Comparison of ENCODE assay signal across 1 cellular context in genomic region chr21:39349211-39350093, GRCh38.
TF ChIP-seq lines count a peak whose summit lies in the region.

No MANE protein-coding gene starts in this region.

TF ChIP-seq in GM12878, 131 proteins besides CTCF, POLR2A, EP300 and RAD21 (continued from another document):
- TF ChIP-seq RELB (IDR thresholded peaks at IDR 0.05; ENCODE audit: low read depth) (peak; percentile 53; the same call in 1 of the 2 replicates), POLR2AphosphoS5 (IDR thresholded peaks at IDR 0.05; ENCODE audit: low read length) (peak; percentile 91), CREM (IDR thresholded peaks at IDR 0.05; ENCODE audit: low read depth) (peak; percentile 92), MTA2 (IDR thresholded peaks at IDR 0.05; ENCODE audit: low read depth) (peak; percentile 15; the same call in 1 of the 2 replicates), YY1 (IDR thresholded peaks at IDR 0.05; ENCODE audit: low read depth, low read length) (peak; percentile 73; the same call in 1 of the 2 replicates), HDGF (IDR thresholded peaks at IDR 0.05) (peak; percentile 55; the same call in 1 of the 2 replicates), E2F8 (IDR thresholded peaks at IDR 0.05; ENCODE audit: low read depth, partially characterized antibody) (no peak)
- TF ChIP-seq, protein P1, sequence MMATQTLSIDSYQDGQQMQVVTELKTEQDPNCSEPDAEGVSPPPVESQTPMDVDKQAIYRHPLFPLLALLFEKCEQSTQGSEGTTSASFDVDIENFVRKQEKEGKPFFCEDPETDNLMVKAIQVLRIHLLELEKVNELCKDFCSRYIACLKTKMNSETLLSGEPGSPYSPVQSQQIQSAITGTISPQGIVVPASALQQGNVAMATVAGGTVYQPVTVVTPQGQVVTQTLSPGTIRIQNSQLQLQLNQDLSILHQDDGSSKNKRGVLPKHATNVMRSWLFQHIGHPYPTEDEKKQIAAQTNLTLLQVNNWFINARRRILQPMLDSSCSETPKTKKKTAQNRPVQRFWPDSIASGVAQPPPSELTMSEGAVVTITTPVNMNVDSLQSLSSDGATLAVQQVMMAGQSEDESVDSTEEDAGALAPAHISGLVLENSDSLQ (IDR thresholded peaks at IDR 0.05): 0 out of 2 replicates have a peak, but pooled peaks have one; percentile 18
- TF ChIP-seq, protein P2, sequence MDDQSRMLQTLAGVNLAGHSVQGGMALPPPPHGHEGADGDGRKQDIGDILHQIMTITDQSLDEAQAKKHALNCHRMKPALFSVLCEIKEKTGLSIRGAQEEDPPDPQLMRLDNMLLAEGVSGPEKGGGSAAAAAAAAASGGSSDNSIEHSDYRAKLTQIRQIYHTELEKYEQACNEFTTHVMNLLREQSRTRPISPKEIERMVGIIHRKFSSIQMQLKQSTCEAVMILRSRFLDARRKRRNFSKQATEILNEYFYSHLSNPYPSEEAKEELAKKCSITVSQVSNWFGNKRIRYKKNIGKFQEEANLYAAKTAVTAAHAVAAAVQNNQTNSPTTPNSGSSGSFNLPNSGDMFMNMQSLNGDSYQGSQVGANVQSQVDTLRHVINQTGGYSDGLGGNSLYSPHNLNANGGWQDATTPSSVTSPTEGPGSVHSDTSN (IDR thresholded peaks at IDR 0.05; ENCODE audit: insufficient replicate concordance, low read depth, low read length): peak; percentile 39
- TF ChIP-seq, protein P3, sequence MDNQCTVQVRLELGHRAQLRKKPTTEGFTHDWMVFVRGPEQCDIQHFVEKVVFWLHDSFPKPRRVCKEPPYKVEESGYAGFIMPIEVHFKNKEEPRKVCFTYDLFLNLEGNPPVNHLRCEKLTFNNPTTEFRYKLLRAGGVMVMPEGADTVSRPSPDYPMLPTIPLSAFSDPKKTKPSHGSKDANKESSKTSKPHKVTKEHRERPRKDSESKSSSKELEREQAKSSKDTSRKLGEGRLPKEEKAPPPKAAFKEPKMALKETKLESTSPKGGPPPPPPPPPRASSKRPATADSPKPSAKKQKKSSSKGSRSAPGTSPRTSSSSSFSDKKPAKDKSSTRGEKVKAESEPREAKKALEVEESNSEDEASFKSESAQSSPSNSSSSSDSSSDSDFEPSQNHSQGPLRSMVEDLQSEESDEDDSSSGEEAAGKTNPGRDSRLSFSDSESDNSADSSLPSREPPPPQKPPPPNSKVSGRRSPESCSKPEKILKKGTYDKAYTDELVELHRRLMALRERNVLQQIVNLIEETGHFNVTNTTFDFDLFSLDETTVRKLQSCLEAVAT (IDR thresholded peaks at IDR 0.05): peak; percentile 64; the same call in 1 of the 2 replicates
